Comparison of ENCODE assay signal across 16 cellular contexts in genomic region chr5:135502836-135503520, GRCh38. TPM values are rescaled to one million over a fixed set of nuclear protein-coding genes. Genes with fewer than 3 reads are reported as not detected.
DNase-seq lines count a peak whose midpoint lies in the region; ATAC-seq and TF ChIP-seq lines count a peak whose summit lies in the region.
"Had no signal": no experiment of that assay in that cellular context is flagged by ENCODE, and none has a peak within 500 bp of the region (broad histone marks: within the 10 kb centered on the region; RNA-seq: fewer than 3 reads in every experiment).

No MANE protein-coding gene starts in this region.

- H3K9me3 ChIP-seq in neural progenitor cell (ENCODE audit: low read depth) (no peaks in the 10 kb centered on the region), ovary (no peaks in the 10 kb centered on the region)
- H3K9me3 ChIP-seq: BE2C, Caco-2 had no signal

- H3K4me2 ChIP-seq in neural progenitor cell, result no peak overlapping the region

- no peak overlapping the region for H3K4me3 Mint-ChIP-seq in neural progenitor cell
- H3K4me3 Mint-ChIP-seq: CD8-positive, alpha-beta memory T cell; H9 had no signal

- TF ChIP-seq POLR2A in ovary (IDR thresholded peaks at IDR 0.05), result no peak

- H3K27ac ChIP-seq in neural progenitor cell (no peak overlapping the region), ovary (no peak overlapping the region)

- no peaks in the 10 kb centered on the region for H3K36me3 ChIP-seq in neural progenitor cell
- no peaks in the 10 kb centered on the region for H3K36me3 ChIP-seq in ovary
- H3K36me3 ChIP-seq: BE2C had no signal

- 69 to 75% (median 70%) methylated on average over 8 of the region's 8 CpGs for WGBS in ovary, 3 donors

- H3K27ac Mint-ChIP-seq in neural progenitor cell, result peak overlapping the region; percentile 17
- H3K27ac Mint-ChIP-seq: H9 had no signal

- H4K20me1 ChIP-seq in neural progenitor cell (ENCODE audit: low read depth), result peaks cover 18% of the 10 kb centered on the region

- DNase-seq in activated CD8-positive, alpha-beta memory T cell treated with anti-CD3 and anti-CD28 coated beads for 24 hours, result peak; percentile 24
- no peak for DNase-seq in activated CD8-positive, alpha-beta memory T cell treated with anti-CD3 and anti-CD28 coated beads, Interleukin-2, amount 50 U/mL, for 48 hours
- peak; percentile 79 for DNase-seq in NCI-H82 (lab: John Stamatoyannopoulos, UW)
- DNase-seq in neural progenitor cell (ENCODE audit: low spot score), result no peak
- DNase-seq in GM20000 (ENCODE audit: low spot score), result no peak
- no peak for DNase-seq in ovary
- DNase-seq: BE2C; Caco-2; CD8-positive, alpha-beta memory T cell; GOT3; H9 had no signal

- H3K27me3 ChIP-seq in neural progenitor cell (peaks cover 100% of the 10 kb centered on the region), ovary (no peaks in the 10 kb centered on the region)

- no peak overlapping the region for H2AFZ ChIP-seq in neural progenitor cell (replicated peaks)

- no peak overlapping the region for H3K4me3 ChIP-seq in neural progenitor cell
- no peak overlapping the region for H3K4me3 ChIP-seq in ovary
- H3K4me3 ChIP-seq: GM12878 had no signal

- H3K36me3 Mint-ChIP-seq in neural progenitor cell, result no peaks in the 10 kb centered on the region
- H3K36me3 Mint-ChIP-seq: CD8-positive, alpha-beta memory T cell had no signal

- TF ChIP-seq CTCF in neural progenitor cell (IDR thresholded peaks at IDR 0.05) (no peak), GM20000 (IDR thresholded peaks at IDR 0.05; ENCODE audit: extremely low read depth, missing control alignments) (no peak), ovary (IDR thresholded peaks at IDR 0.05) (no peak)

- intact Hi-C loops in ovary (cut with DNase I), result no loop called here

- no peaks in the 10 kb centered on the region for H3K79me2 ChIP-seq in neural progenitor cell (ENCODE audit: low read depth)

- H3K4me1 Mint-ChIP-seq in neural progenitor cell, result peaks cover 17% of the 10 kb centered on the region

- H3K4me1 ChIP-seq in neural progenitor cell, result peaks cover 16% of the 10 kb centered on the region
- H3K4me1 ChIP-seq in ovary (ENCODE audit: insufficient read depth), result no peaks in the 10 kb centered on the region
- H3K4me1 ChIP-seq: BE2C had no signal

- no peak overlapping the region for H3K9ac ChIP-seq in neural progenitor cell

- no peak for TF ChIP-seq EP300 in ovary (IDR thresholded peaks at IDR 0.05)

- peaks cover 2% of the 10 kb centered on the region for H3K9me3 Mint-ChIP-seq in neural progenitor cell

- peaks cover 13% of the 10 kb centered on the region for H3F3A ChIP-seq in neural progenitor cell (ENCODE audit: low read depth)

- H3K27me3 Mint-ChIP-seq in neural progenitor cell (ENCODE audit: insufficient read depth, low read depth), result peaks cover 33% of the 10 kb centered on the region

- no peak for ATAC-seq in HG02678 (IDR thresholded peaks at IDR 0.05; ENCODE audit: unreplicated experiment)
- ATAC-seq: GM12878, HepG2 had no signal

RNA-seq across cellular contexts. Expression of gene NEUROG1, which starts 32.8 kb away (rescaled TPM):
- total RNA-seq in neural progenitor cell (ENCODE audit: low replicate concordance) (not detected in 2 replicates), ovary (not detected)
- polyA plus RNA-seq in ovary, result under 1 TPM in 1 of 2 donors, not detected in 1; 0.06 TPM
- total RNA-seq: Caco-2; CD8-positive, alpha-beta memory T cell; Daoy; GM12878; H9; HepG2 had no signal
- polyA plus RNA-seq: AG04450; CD8-positive, alpha-beta memory T cell; GM12878; HepG2 had no signal

RNA-seq across cellular contexts. Expression of gene TIFAB, which starts 50.8 kb away (rescaled TPM):
- total RNA-seq in neural progenitor cell (ENCODE audit: low replicate concordance), result not detected in 2 replicates
- under 1 TPM in 2 of 7 donors, not detected in 5; 0.05 to 0.08 TPM for total RNA-seq in ovary
- under 1 TPM in 1 of 2 donors, not detected in 1; 0.33 TPM for polyA plus RNA-seq in ovary
- total RNA-seq: Caco-2; CD8-positive, alpha-beta memory T cell; Daoy; GM12878; H9; HepG2 had no signal
- polyA plus RNA-seq: AG04450; CD8-positive, alpha-beta memory T cell; GM12878; HepG2 had no signal

RNA-seq across cellular contexts. Expression of gene DCANP1, which starts 55.8 kb away (rescaled TPM):
- total RNA-seq in neural progenitor cell (ENCODE audit: low replicate concordance) (not detected in 2 replicates), ovary (under 1 TPM in 1 of 7 donors, not detected in 6; 0.08 TPM)
- polyA plus RNA-seq in ovary, result not detected
- total RNA-seq: Caco-2; CD8-positive, alpha-beta memory T cell; Daoy; GM12878; H9; HepG2 had no signal
- polyA plus RNA-seq: AG04450; CD8-positive, alpha-beta memory T cell; HepG2 had no signal

Comparison
In these comparisons a context has a peak if more than half of its experiments do, and no peak if none do; other contexts are left out.
1. DNase-seq: peak in activated CD8-positive, alpha-beta memory T cell treated with anti-CD3 and anti-CD28 coated beads for 24 hours (single experiment) and NCI-H82 (single experiment); none in activated CD8-positive, alpha-beta memory T cell treated with anti-CD3 and anti-CD28 coated beads, Interleukin-2, amount 50 U/mL, for 48 hours (single experiment), neural progenitor cell (single experiment), GM20000 (single experiment) and ovary (0 of 5).